In genomic region chr1:19918057-19918456, GRCh38 we compare ENCODE assay signal across 9 cellular contexts. TPM values are rescaled to one million over a fixed set of nuclear protein-coding genes. Genes with fewer than 3 reads are reported as not detected.
A peak's percentile ranks its signal among the peaks of the same experiment; 100 is the strongest.
DNase-seq lines count a peak whose midpoint lies in the region; ATAC-seq and TF ChIP-seq lines count a peak whose summit lies in the region.
"Had no signal": no experiment of that assay in that cellular context is flagged by ENCODE, and none has a peak within 500 bp of the region (broad histone marks: within the 10 kb centered on the region; RNA-seq: fewer than 3 reads in every experiment).

No MANE protein-coding gene starts in this region.

- H3K36me3 ChIP-seq in Caco-2 (ENCODE audit: control insufficient read depth, insufficient read depth, low read length) (no peaks in the 10 kb centered on the region), OCI-LY3 (replicated peaks; ENCODE audit: low read depth, low read length) (peaks cover 4% of the 10 kb centered on the region), esophagus squamous epithelium (peaks cover 0 to 20% (median 5%) of the 10 kb centered on the region in 3 donors)

- TF ChIP-seq CTCF in Caco-2 (IDR thresholded peaks at IDR 0.05; ENCODE audit: insufficient read depth in 1 of 2, low read depth in 1 of 2, low read length in 1 of 2, severe bottlenecking in 1 of 2, unreplicated experiment in 1 of 2) (peak; percentile 71 to 88), OCI-LY3 (IDR thresholded peaks at IDR 0.05; ENCODE audit: low read depth, low read length) (peak; percentile 81), esophagus squamous epithelium (IDR thresholded peaks at IDR 0.05) (peak; percentile 85 to 95 (median 88))

- H3K27ac Mint-ChIP-seq in Caco-2 (ENCODE audit: unreplicated experiment): peak overlapping the region; percentile 64
- peak overlapping the region in 1 of 2 donors; percentile 39 for H3K27ac Mint-ChIP-seq in natural killer cell treated with Interleukin-12 subunit alpha and Interleukin-12 subunit beta and Interleukin-15 and Interleukin-18, amount 100 ng/mL, for 72 hours
- no peak overlapping the region for H3K27ac Mint-ChIP-seq in stimulated activated memory B cell treated with anti-CD40 and anti-IgM and Interleukin-4, amounts not matched to agents 10 μg/mL and 1 μg/mL and 100 μg/mL, for 72 hours

- no peaks in the 10 kb centered on the region for H4K20me1 ChIP-seq in OCI-LY3 (ENCODE audit: insufficient read depth, low read length)

- WGBS in esophagus squamous epithelium, 2 donors: 17 to 19% methylated on average over 6 of the region's 6 CpGs

- H3K27me3 Mint-ChIP-seq in Caco-2 (ENCODE audit: insufficient read depth, unreplicated experiment): no peaks in the 10 kb centered on the region
- no peaks in the 10 kb centered on the region for H3K27me3 Mint-ChIP-seq in natural killer cell treated with Interleukin-12 subunit alpha and Interleukin-12 subunit beta and Interleukin-15 and Interleukin-18, amount 100 ng/mL, for 72 hours
- H3K27me3 Mint-ChIP-seq in stimulated activated memory B cell treated with anti-CD40 and anti-IgM and Interleukin-4, amounts not matched to agents 10 μg/mL and 1 μg/mL and 100 μg/mL, for 72 hours: peaks cover 8% of the 10 kb centered on the region

- H3K36me3 Mint-ChIP-seq in Caco-2 (ENCODE audit: insufficient read depth, unreplicated experiment): peaks cover 13% of the 10 kb centered on the region
- H3K36me3 Mint-ChIP-seq in natural killer cell treated with Interleukin-12 subunit alpha and Interleukin-12 subunit beta and Interleukin-15 and Interleukin-18, amount 100 ng/mL, for 72 hours: no peaks in the 10 kb centered on the region
- H3K36me3 Mint-ChIP-seq in stimulated activated memory B cell treated with anti-CD40 and anti-IgM and Interleukin-4, amounts not matched to agents 10 μg/mL and 1 μg/mL and 100 μg/mL, for 72 hours: peaks cover 14% of the 10 kb centered on the region

- H3K9me3 Mint-ChIP-seq in Caco-2 (ENCODE audit: unreplicated experiment): no peaks in the 10 kb centered on the region
- no peaks in the 10 kb centered on the region for H3K9me3 Mint-ChIP-seq in natural killer cell treated with Interleukin-12 subunit alpha and Interleukin-12 subunit beta and Interleukin-15 and Interleukin-18, amount 100 ng/mL, for 72 hours
- no peaks in the 10 kb centered on the region for H3K9me3 Mint-ChIP-seq in stimulated activated memory B cell treated with anti-CD40 and anti-IgM and Interleukin-4, amounts not matched to agents 10 μg/mL and 1 μg/mL and 100 μg/mL, for 72 hours

- TF ChIP-seq POLR2A in esophagus squamous epithelium (IDR thresholded peaks at IDR 0.05): no peak

- no TSS peak for BruUV-seq in Caco-2 (replicated peaks; lab: Mats Ljungman, UMichigan)

- H3K27me3 ChIP-seq in Caco-2 (replicated peaks; ENCODE audit: control insufficient read depth, insufficient read depth, low read length) (no peaks in the 10 kb centered on the region), OCI-LY3 (ENCODE audit: low read depth, low read length) (no peaks in the 10 kb centered on the region), esophagus squamous epithelium (peaks cover 0 to 9% (median 0%) of the 10 kb centered on the region in 4 donors)

- H3K79me2 ChIP-seq in OCI-LY3 (ENCODE audit: low read length): no peaks in the 10 kb centered on the region

- H2AFZ ChIP-seq in OCI-LY3 (ENCODE audit: low read depth, low read length): no peak overlapping the region

- H3K9ac ChIP-seq in OCI-LY3 (ENCODE audit: low read length): no peak overlapping the region

- H3K9me3 ChIP-seq in Caco-2 (no peaks in the 10 kb centered on the region), OCI-LY3 (ENCODE audit: insufficient read depth, low read length) (no peaks in the 10 kb centered on the region), esophagus squamous epithelium (no peaks in the 10 kb centered on the region)

- intact Hi-C loops in Caco-2 (cut with micrococcal nuclease; ENCODE audit: unreplicated experiment) (loop anchor here (1.0 to 5.0 kb wide), 4 partner anchors 57 to 277 kb away; no protein-coding TSS in a partner anchor), esophagus squamous epithelium (cut with DNase I) (loop anchor here (5.0 kb wide), 2 partner anchors 234 to 279 kb away; no protein-coding TSS in a partner anchor)

- H3K4me3 ChIP-seq in Caco-2 (ENCODE audit: low read depth, low read length): no peak overlapping the region
- H3K4me3 ChIP-seq in OCI-LY3 (ENCODE audit: low read length): no peak overlapping the region
- no peak overlapping the region for H3K4me3 ChIP-seq in esophagus squamous epithelium

- peak; percentile 53 to 67 for ATAC-seq in natural killer cell treated with Interleukin-12 subunit alpha and Interleukin-12 subunit beta and Interleukin-15 and Interleukin-18, amount 100 ng/mL, for 72 hours
- ATAC-seq in stimulated activated memory B cell treated with anti-CD40 and anti-IgM and Interleukin-4, amounts not matched to agents 10 μg/mL and 1 μg/mL and 100 μg/mL, for 72 hours: peak; percentile 75
- no peak for ATAC-seq in GM21737 (IDR thresholded peaks at IDR 0.05; ENCODE audit: unreplicated experiment)

- H3K4me1 Mint-ChIP-seq in Caco-2 (ENCODE audit: low read depth, unreplicated experiment): no peaks in the 10 kb centered on the region
- peaks cover 0 to 3% of the 10 kb centered on the region in 2 donors for H3K4me1 Mint-ChIP-seq in natural killer cell treated with Interleukin-12 subunit alpha and Interleukin-12 subunit beta and Interleukin-15 and Interleukin-18, amount 100 ng/mL, for 72 hours (ENCODE audit: low read depth in 2 of 2)
- H3K4me1 Mint-ChIP-seq in stimulated activated memory B cell treated with anti-CD40 and anti-IgM and Interleukin-4, amounts not matched to agents 10 μg/mL and 1 μg/mL and 100 μg/mL, for 72 hours: peaks cover 9% of the 10 kb centered on the region

- DNase-seq in Caco-2 (peak; percentile 76 to 84), HuH-7.5 (ENCODE audit: low spot score) (peak; percentile 68), activated T-cell treated with anti-CD3 and anti-CD28 coated beads for 4 hours (peak; percentile 81), esophagus squamous epithelium (lab: John Stamatoyannopoulos, UW) (no peak)
- peak; percentile 63 for DNase-seq in natural killer cell treated with Interleukin-12 subunit alpha and Interleukin-12 subunit beta and Interleukin-15 and Interleukin-18, amount 100 ng/mL, for 72 hours (ENCODE audit: low spot score)

- H3K4me1 ChIP-seq in Caco-2 (peaks cover 9% of the 10 kb centered on the region; the same call in 1 of the 2 replicates), OCI-LY3 (ENCODE audit: low read length) (no peaks in the 10 kb centered on the region), esophagus squamous epithelium (no peaks in the 10 kb centered on the region)

- no peak overlapping the region for H3K4me2 ChIP-seq in OCI-LY3 (ENCODE audit: low read length)

- POLR2A ChIA-PET in Caco-2 (lab: Charles Lee): interaction anchor here (0.6 kb wide), 1 partner anchor 64 kb away, joined by 3 read pairs; no protein-coding TSS in a partner anchor

- no peak overlapping the region for H3K4me3 Mint-ChIP-seq in Caco-2 (ENCODE audit: unreplicated experiment)
- H3K4me3 Mint-ChIP-seq in natural killer cell treated with Interleukin-12 subunit alpha and Interleukin-12 subunit beta and Interleukin-15 and Interleukin-18, amount 100 ng/mL, for 72 hours: no peak overlapping the region
- no peak overlapping the region for H3K4me3 Mint-ChIP-seq in stimulated activated memory B cell treated with anti-CD40 and anti-IgM and Interleukin-4, amounts not matched to agents 10 μg/mL and 1 μg/mL and 100 μg/mL, for 72 hours

- no peak overlapping the region for H3K27ac ChIP-seq in OCI-LY3 (ENCODE audit: low read length)
- no peak overlapping the region for H3K27ac ChIP-seq in esophagus squamous epithelium

- CTCF ChIA-PET in Caco-2 (lab: Charles Lee): interaction anchor here (0.7 to 1.3 kb wide), 3 partner anchors 28 to 234 kb away, joined by 3 to 10 read pairs (median 9); no protein-coding TSS in a partner anchor

RNA-seq across cellular contexts. Expression of gene PLA2G2E, which starts 5.4 kb away (rescaled TPM):
- total RNA-seq in Caco-2 (2022) (0.41 TPM in 1 of 2 replicates, not detected in the other), esophagus squamous epithelium (not detected)
- not detected for total RNA-seq in natural killer cell treated with Interleukin-12 subunit alpha and Interleukin-12 subunit beta and Interleukin-15 and Interleukin-18, amount 100 ng/mL, for 72 hours
- total RNA-seq: T-helper 2 cell treated with Interferon-gamma antibody and Interleukin-4, amounts not matched to agents 100 ng/mL and 5 ng/mL, for 36 hours had no signal

RNA-seq across cellular contexts. Expression of gene OTUD3, which starts 35.9 kb away (rescaled TPM):
- 15.1 and 15.6 TPM in 2 replicates for total RNA-seq in Caco-2 (2022)
- total RNA-seq in esophagus squamous epithelium: 1 to 10 TPM; 1.9 to 5.0 (median 3.2) TPM
- total RNA-seq in natural killer cell treated with Interleukin-12 subunit alpha and Interleukin-12 subunit beta and Interleukin-15 and Interleukin-18, amount 100 ng/mL, for 72 hours: 10 to 100 TPM; 11.6 to 27.4 TPM
